ENCODE assay signal across 29 cellular contexts in genomic region chr12:102496571-102496970, GRCh38. TPM values are rescaled to one million over a fixed set of nuclear protein-coding genes. Genes with fewer than 3 reads are reported as not detected.
"Had no signal": no experiment of that assay in that cellular context is flagged by ENCODE, and none has a peak within 500 bp of the region (broad histone marks: within the 10 kb centered on the region; RNA-seq: fewer than 3 reads in every experiment).

No MANE protein-coding gene starts in this region.

- H3K9ac ChIP-seq: neural progenitor cell, parathyroid adenoma had no signal

- H2AFZ ChIP-seq: neural progenitor cell, parathyroid adenoma had no signal

- H3K9me3 ChIP-seq: neutrophil, psoas muscle, right lobe of liver, testis, thyroid gland, transverse colon, upper lobe of left lung had no signal

- H3K27ac ChIP-seq: left lung, neural progenitor cell, neutrophil, parathyroid adenoma, psoas muscle, right lobe of liver, testis, thyroid gland, transverse colon, upper lobe of left lung had no signal

- H3K79me2 ChIP-seq: parathyroid adenoma had no signal

- H3K4me3 ChIP-seq: left lung, lung, neural progenitor cell, psoas muscle, right lobe of liver, smooth muscle cell, testis, thyroid gland, transverse colon, upper lobe of left lung had no signal

- H3K4me2 ChIP-seq: neural progenitor cell, smooth muscle cell had no signal

- H3K4me1 ChIP-seq: neural progenitor cell, parathyroid adenoma, psoas muscle, right lobe of liver, transverse colon, upper lobe of left lung had no signal

- H3K27me3 ChIP-seq: left lung, neural progenitor cell, neutrophil, right lobe of liver, testis, thyroid gland, transverse colon, upper lobe of left lung had no signal

- H3K36me3 ChIP-seq: left lung, neural progenitor cell, neutrophil, right lobe of liver, thyroid gland, transverse colon, upper lobe of left lung had no signal

- DNase-seq: hypothalamus; immature natural killer cell; kidney; left colon; left lung; mesendoderm; naive B cell; natural killer cell; nephron progenitor cell; occipital lobe; psoas muscle; right lobe of liver; stimulated activated CD4-positive, alpha-beta T cell treated with anti-CD3 and anti-CD28 coated beads, Interleukin-1b, Interleukin-23, amount 100 ng/mL, for 48 hours; stimulated activated CD4-positive, alpha-beta T cell treated with anti-CD3 and anti-CD28 coated beads, Interleukin-2, amount 100 ng/mL, for 48 hours; stimulated activated CD4-positive, alpha-beta T cell treated with anti-CD3 and anti-CD28 coated beads, Interleukin-4, amount 100 ng/mL, for 4 hours; stimulated activated CD8-positive, alpha-beta memory T cell treated with anti-CD3 and anti-CD28 coated beads, Interleukin-4, amount 100 ng/mL, for 48 hours; stimulated activated naive CD4-positive, alpha-beta T cell treated with Interleukin-2 at 50 U/mL for 16 hours; stimulated activated naive CD8-positive, alpha-beta T cell treated with anti-CD3 and anti-CD28 coated beads, Interleukin-15, amount 100 ng/mL, for 72 hours; substantia nigra; testis; thyroid gland; transverse colon; upper lobe of left lung had no signal

RNA-seq across cellular contexts. Expression of gene IGF1, which starts 16.2 kb away (rescaled TPM):
- total RNA-seq: mononuclear cell had no signal
